ENCODE assay signal across 1 cellular context in the genomic region with DNA sequence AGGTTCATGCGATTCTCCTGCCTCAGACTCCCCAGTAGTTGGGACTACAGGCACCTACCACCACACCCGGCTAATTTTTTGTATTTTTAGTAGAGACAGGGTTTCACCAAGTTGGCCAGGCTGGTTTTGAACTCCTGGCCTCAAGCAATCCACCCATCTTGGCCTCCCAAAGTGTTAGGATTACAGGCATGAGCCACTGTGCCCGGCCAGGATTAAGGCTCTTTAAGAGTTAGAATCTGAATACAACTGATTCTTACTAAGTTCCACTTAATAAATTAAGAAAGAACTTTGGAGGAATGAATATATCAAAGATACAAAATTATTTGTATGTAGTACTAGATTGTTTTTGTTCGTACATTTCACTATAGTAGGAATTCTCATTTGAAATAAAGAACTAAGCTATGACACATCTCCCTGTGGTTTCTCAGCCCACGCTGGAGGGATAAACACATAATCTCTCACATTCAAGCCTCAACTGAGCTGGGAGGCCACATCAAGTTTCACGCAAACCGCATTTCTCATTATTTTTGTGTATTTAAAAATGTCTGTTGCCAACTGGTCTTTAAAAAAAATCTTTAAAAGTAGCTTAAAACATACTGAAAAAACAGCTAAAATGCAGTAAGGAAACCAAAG.
A peak's percentile ranks its signal among the peaks of the same experiment; 100 is the strongest.
TF ChIP-seq lines count a peak whose summit lies in the region.

No MANE protein-coding gene starts in this region.

TF ChIP-seq in GM12878, 131 proteins besides CTCF, POLR2A, EP300 and RAD21 (continued from another document):
- TF ChIP-seq, protein P1, sequence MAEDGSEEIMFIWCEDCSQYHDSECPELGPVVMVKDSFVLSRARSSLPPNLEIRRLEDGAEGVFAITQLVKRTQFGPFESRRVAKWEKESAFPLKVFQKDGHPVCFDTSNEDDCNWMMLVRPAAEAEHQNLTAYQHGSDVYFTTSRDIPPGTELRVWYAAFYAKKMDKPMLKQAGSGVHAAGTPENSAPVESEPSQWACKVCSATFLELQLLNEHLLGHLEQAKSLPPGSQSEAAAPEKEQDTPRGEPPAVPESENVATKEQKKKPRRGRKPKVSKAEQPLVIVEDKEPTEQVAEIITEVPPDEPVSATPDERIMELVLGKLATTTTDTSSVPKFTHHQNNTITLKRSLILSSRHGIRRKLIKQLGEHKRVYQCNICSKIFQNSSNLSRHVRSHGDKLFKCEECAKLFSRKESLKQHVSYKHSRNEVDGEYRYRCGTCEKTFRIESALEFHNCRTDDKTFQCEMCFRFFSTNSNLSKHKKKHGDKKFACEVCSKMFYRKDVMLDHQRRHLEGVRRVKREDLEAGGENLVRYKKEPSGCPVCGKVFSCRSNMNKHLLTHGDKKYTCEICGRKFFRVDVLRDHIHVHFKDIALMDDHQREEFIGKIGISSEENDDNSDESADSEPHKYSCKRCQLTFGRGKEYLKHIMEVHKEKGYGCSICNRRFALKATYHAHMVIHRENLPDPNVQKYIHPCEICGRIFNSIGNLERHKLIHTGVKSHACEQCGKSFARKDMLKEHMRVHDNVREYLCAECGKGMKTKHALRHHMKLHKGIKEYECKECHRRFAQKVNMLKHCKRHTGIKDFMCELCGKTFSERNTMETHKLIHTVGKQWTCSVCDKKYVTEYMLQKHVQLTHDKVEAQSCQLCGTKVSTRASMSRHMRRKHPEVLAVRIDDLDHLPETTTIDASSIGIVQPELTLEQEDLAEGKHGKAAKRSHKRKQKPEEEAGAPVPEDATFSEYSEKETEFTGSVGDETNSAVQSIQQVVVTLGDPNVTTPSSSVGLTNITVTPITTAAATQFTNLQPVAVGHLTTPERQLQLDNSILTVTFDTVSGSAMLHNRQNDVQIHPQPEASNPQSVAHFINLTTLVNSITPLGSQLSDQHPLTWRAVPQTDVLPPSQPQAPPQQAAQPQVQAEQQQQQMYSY (CRISPR knock-in tag; IDR thresholded peaks at IDR 0.05), result no peak
- TF ChIP-seq HDGF (IDR thresholded peaks at IDR 0.05), result no peak
- TF ChIP-seq ZNF217 (IDR thresholded peaks at IDR 0.05), result no peak
- TF ChIP-seq RB1 (IDR thresholded peaks at IDR 0.05; ENCODE audit: borderline replicate concordance), result no peak
- no peak for TF ChIP-seq ZBTB11 (CRISPR knock-in tag; IDR thresholded peaks at IDR 0.05)
- no peak for TF ChIP-seq NRF1 (conservative IDR thresholded peaks at IDR 0.05; ENCODE audit: low read depth, low read length)
- no peak for TF ChIP-seq ZNF384 (IDR thresholded peaks at IDR 0.05; ENCODE audit: borderline replicate concordance, low read depth, low read length)
- TF ChIP-seq BACH1 (IDR thresholded peaks at IDR 0.05; ENCODE audit: borderline replicate concordance), result no peak
- TF ChIP-seq, protein P2, sequence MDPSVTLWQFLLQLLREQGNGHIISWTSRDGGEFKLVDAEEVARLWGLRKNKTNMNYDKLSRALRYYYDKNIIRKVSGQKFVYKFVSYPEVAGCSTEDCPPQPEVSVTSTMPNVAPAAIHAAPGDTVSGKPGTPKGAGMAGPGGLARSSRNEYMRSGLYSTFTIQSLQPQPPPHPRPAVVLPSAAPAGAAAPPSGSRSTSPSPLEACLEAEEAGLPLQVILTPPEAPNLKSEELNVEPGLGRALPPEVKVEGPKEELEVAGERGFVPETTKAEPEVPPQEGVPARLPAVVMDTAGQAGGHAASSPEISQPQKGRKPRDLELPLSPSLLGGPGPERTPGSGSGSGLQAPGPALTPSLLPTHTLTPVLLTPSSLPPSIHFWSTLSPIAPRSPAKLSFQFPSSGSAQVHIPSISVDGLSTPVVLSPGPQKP (IDR thresholded peaks at IDR 0.05; ENCODE audit: low read depth, low read length), result no peak
- no peak for TF ChIP-seq RFX5 (IDR thresholded peaks at IDR 0.05; ENCODE audit: low read depth, low read length)
- TF ChIP-seq SP1 (IDR thresholded peaks at IDR 0.05; ENCODE audit: low read depth, low read length), result no peak
- no peak for TF ChIP-seq RBBP5 (conservative IDR thresholded peaks at IDR 0.05)
- no peak for TF ChIP-seq BRCA1 (IDR thresholded peaks at IDR 0.05; ENCODE audit: low read depth, low read length)
- TF ChIP-seq EGR1 (IDR thresholded peaks at IDR 0.05; ENCODE audit: borderline replicate concordance in 1 of 2, low read depth in 2 of 2, low read length in 2 of 2), result no peak
- TF ChIP-seq, protein P3, sequence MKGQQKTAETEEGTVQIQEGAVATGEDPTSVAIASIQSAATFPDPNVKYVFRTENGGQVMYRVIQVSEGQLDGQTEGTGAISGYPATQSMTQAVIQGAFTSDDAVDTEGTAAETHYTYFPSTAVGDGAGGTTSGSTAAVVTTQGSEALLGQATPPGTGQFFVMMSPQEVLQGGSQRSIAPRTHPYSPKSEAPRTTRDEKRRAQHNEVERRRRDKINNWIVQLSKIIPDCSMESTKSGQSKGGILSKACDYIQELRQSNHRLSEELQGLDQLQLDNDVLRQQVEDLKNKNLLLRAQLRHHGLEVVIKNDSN (IDR thresholded peaks at IDR 0.05; ENCODE audit: borderline replicate concordance, extremely low read length, insufficient read depth, low read depth, low read length), result no peak
- TF ChIP-seq, protein P4, sequence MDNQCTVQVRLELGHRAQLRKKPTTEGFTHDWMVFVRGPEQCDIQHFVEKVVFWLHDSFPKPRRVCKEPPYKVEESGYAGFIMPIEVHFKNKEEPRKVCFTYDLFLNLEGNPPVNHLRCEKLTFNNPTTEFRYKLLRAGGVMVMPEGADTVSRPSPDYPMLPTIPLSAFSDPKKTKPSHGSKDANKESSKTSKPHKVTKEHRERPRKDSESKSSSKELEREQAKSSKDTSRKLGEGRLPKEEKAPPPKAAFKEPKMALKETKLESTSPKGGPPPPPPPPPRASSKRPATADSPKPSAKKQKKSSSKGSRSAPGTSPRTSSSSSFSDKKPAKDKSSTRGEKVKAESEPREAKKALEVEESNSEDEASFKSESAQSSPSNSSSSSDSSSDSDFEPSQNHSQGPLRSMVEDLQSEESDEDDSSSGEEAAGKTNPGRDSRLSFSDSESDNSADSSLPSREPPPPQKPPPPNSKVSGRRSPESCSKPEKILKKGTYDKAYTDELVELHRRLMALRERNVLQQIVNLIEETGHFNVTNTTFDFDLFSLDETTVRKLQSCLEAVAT (IDR thresholded peaks at IDR 0.05), result 0 out of 2 replicates have a peak, but pooled peaks have one; percentile 41
- TF ChIP-seq DPF2 (IDR thresholded peaks at IDR 0.05), result peak; percentile 78; the same call in 1 of the 2 replicates
- no peak for TF ChIP-seq ESRRA (IDR thresholded peaks at IDR 0.05; ENCODE audit: low read length)
- peak; percentile 48 for TF ChIP-seq SKIL (IDR thresholded peaks at IDR 0.05; ENCODE audit: low read depth, poor library complexity, severe bottlenecking)
- TF ChIP-seq ZNF622 (IDR thresholded peaks at IDR 0.05), result no peak
- TF ChIP-seq, protein P5, sequence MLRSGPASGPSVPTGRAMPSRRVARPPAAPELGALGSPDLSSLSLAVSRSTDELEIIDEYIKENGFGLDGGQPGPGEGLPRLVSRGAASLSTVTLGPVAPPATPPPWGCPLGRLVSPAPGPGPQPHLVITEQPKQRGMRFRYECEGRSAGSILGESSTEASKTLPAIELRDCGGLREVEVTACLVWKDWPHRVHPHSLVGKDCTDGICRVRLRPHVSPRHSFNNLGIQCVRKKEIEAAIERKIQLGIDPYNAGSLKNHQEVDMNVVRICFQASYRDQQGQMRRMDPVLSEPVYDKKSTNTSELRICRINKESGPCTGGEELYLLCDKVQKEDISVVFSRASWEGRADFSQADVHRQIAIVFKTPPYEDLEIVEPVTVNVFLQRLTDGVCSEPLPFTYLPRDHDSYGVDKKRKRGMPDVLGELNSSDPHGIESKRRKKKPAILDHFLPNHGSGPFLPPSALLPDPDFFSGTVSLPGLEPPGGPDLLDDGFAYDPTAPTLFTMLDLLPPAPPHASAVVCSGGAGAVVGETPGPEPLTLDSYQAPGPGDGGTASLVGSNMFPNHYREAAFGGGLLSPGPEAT (IDR thresholded peaks at IDR 0.05; ENCODE audit: low read depth), result peak; percentile 40; the same call in 1 of the 2 replicates
- no peak for TF ChIP-seq FOXK2 (IDR thresholded peaks at IDR 0.05)
- TF ChIP-seq SREBF1 (IDR thresholded peaks at IDR 0.05; ENCODE audit: low read length), result no peak
